ENCODE assay signal across 1 cellular context in the genomic region with DNA sequence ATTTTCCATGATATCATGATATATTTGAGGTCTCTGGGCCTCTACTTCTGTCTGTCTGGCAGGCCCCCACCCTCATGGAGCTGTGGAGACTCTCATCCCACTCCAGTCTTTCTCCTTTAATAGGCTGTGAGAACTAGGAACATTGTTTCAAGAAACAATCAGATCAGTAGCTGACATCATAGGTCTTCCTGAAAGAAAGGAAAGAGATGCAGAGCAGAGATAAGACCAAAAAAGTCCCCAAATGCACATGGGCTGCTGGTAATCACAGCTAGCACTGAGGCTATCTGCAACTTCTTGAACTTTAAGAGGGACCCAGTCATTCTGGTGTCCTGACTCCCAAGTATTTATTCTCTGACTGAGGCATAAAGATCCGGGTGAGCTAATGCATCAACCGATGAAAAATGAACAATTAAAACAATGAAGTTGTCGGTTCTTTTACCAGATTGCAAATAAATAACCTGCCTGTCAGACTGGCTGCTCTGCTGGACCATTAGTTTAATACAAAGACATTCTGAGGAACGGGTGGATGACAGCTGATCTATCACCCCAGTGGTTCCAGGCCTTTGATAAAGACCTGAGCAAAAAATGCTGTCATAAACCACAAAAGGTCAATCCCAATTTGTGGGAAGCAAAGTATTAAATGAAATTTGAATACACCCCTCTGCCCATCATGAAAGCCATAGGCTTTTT.
TF ChIP-seq lines count a peak whose summit lies in the region.

No MANE protein-coding gene starts in this region.

TF ChIP-seq in endothelial cell of umbilical vein, 7 proteins besides CTCF, POLR2A, EP300 and RAD21 (continued from another document):
- TF ChIP-seq POLR2AphosphoS5 (IDR thresholded peaks at IDR 0.05; ENCODE audit: insufficient read depth, low read depth, low read length): peak; percentile 24
TF ChIP-seq in endothelial cell of umbilical vein: peak in this region for 5.
